Comparison of ENCODE assay signal across 1 cellular context in genomic region chr18:49907346-49907929, GRCh38.
TF ChIP-seq lines count a peak whose summit lies in the region.

No MANE protein-coding gene starts in this region.

TF ChIP-seq in H1, 55 proteins besides CTCF, POLR2A, EP300 and RAD21:
- TF ChIP-seq MAFK (IDR thresholded peaks at IDR 0.05; ENCODE audit: low read depth, low read length) (peak; percentile 98), TBP (IDR thresholded peaks at IDR 0.05; ENCODE audit: low read depth, low read length) (no peak)
